33 cellular contexts compared by ENCODE assay signal in the genomic region with DNA sequence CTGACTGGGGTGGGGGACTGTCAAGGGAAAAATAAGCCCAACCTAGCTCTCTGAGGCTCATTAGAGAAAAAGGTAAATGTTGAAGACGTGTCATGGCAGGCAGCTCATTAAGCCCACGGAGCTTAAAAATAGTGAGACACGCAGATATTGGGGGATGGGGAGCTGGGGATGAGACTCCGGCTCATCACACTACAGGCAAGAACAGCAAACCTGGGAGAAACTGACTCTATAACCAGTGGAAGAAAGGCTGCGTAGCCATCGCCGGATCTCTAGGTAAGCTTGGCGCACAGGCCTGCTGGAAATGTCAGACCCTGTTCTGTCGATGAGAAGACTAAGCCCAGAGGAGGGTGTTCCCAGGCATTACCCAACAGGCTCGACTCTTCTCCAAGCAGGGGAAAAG.
"Had no signal": no experiment of that assay in that cellular context is flagged by ENCODE, and none has a peak within 500 bp of the region (broad histone marks: within the 10 kb centered on the region; RNA-seq: fewer than 3 reads in every experiment).

No MANE protein-coding gene starts in this region.

- H3K9ac ChIP-seq: KMS-11 had no signal

- ATAC-seq: activated naive CD4-positive, alpha-beta T cell treated with anti-CD3 and anti-CD28 coated beads, Interleukin-2, amount 50 U/mL, for 72 hours; activated T-cell treated with anti-CD3 and anti-CD28 coated beads, Interleukin-2, amount 50 U/mL, for 4 hours; PC-3; Right ventricle myocardium inferior; SK-N-SH treated with all-trans-retinoic acid at 6 μM for 48 hours; T-cell had no signal

- H3K4me3 Mint-ChIP-seq: activated CD4-positive, alpha-beta memory T cell treated with anti-CD3 and anti-CD28 coated beads for 36 hours; activated naive CD4-positive, alpha-beta T cell treated with anti-CD3 and anti-CD28 coated beads for 36 hours; activated T-cell treated with anti-CD3 and anti-CD28 coated beads, Interleukin-2, amount 50 U/mL, for 4 hours; activated T-helper 1 cell treated with anti-CD3 and anti-CD28 coated beads, Interleukin-12 subunit alpha, Interleukin-12 subunit beta, Interleukin-2, Interleukin-4 antibody, amounts not matched to agents 30 ng/mL and 10 ng/mL and 1 ng/mL, durations not matched to agents 14 hours and 24 hours and 36 hours; T-cell had no signal

- H3K27ac Mint-ChIP-seq: activated CD4-positive, alpha-beta memory T cell treated with anti-CD3 and anti-CD28 coated beads for 36 hours; activated naive CD4-positive, alpha-beta T cell treated with anti-CD3 and anti-CD28 coated beads for 36 hours; activated naive CD4-positive, alpha-beta T cell treated with anti-CD3 and anti-CD28 coated beads, Interleukin-2, amount 50 U/mL, for 72 hours; activated T-helper 1 cell treated with anti-CD3 and anti-CD28 coated beads, Interleukin-12 subunit alpha, Interleukin-12 subunit beta, Interleukin-2, Interleukin-4 antibody, amounts not matched to agents 30 ng/mL and 10 ng/mL and 1 ng/mL, durations not matched to agents 14 hours and 24 hours and 36 hours; T-cell had no signal

- H3K9me3 Mint-ChIP-seq: activated CD4-positive, alpha-beta memory T cell treated with anti-CD3 and anti-CD28 coated beads for 36 hours; activated naive CD4-positive, alpha-beta T cell treated with anti-CD3 and anti-CD28 coated beads for 36 hours; activated naive CD4-positive, alpha-beta T cell treated with anti-CD3 and anti-CD28 coated beads, Interleukin-2, amount 50 U/mL, for 72 hours; activated T-cell treated with anti-CD3 and anti-CD28 coated beads, Interleukin-2, amount 50 U/mL, for 4 hours; activated T-helper 1 cell treated with anti-CD3 and anti-CD28 coated beads, Interleukin-12 subunit alpha, Interleukin-12 subunit beta, Interleukin-2, Interleukin-4 antibody, amounts not matched to agents 30 ng/mL and 10 ng/mL and 1 ng/mL, durations not matched to agents 14 hours and 24 hours and 36 hours; T-cell had no signal

- H3K4me2 ChIP-seq: KMS-11 had no signal

- H3K27ac ChIP-seq: brain microvascular endothelial cell, KMS-11, RWPE1 had no signal

- DNase-seq: activated CD4-positive, alpha-beta memory T cell treated with anti-CD3 and anti-CD28 coated beads for 36 hours; activated CD4-positive, alpha-beta T cell treated with anti-CD3 and anti-CD28 coated beads for 4 hours; activated CD4-positive, alpha-beta T cell treated with anti-CD3 and anti-CD28 coated beads, Interleukin-2, amount 50 U/mL, for 1 hour; activated CD4-positive, CD25-positive, alpha-beta regulatory T cell treated with anti-CD3 and anti-CD28 coated beads, Interleukin-2, amount 50 U/mL, for 72 hours; activated CD8-positive, alpha-beta memory T cell treated with anti-CD3 and anti-CD28 coated beads, Interleukin-2, amount 50 U/mL, for 4 hours; activated gamma-delta T cell treated with Interleukin-2 at 50 U/mL for 16 hours; activated naive CD4-positive, alpha-beta T cell treated with anti-CD3 and anti-CD28 coated beads for 36 hours; activated T-cell treated with anti-CD3 and anti-CD28 coated beads for 4 hours; activated T-cell treated with anti-CD3 and anti-CD28 coated beads, Interleukin-2, amount 50 U/mL, for 4 hours; anterior cingulate cortex; brain microvascular endothelial cell; MM.1S; MV-4-11; NCI-H1092; NCI-H1436 treated with DMSO at 0.1 percent for 48 hours; NCI-H1694 treated with DMSO at 0.1 percent for 48 hours; NCI-H2029; NCI-H345; NCI-H524 treated with DMSO at 0.1 percent for 48 hours; NCI-H748 treated with DMSO at 0.1 percent for 48 hours; NK-92 treated with Interleukin-12 subunit alpha and Interleukin-12 subunit beta, amount 100 ng/mL, for 24 hours; PC-3; SIG-M5; T-cell; T-helper 2 cell; T-helper 9 cell had no signal

- H3K36me3 ChIP-seq: brain microvascular endothelial cell had no signal

- FAIRE-seq: RCC 7860 had no signal

- H3K36me3 Mint-ChIP-seq: activated CD4-positive, alpha-beta memory T cell treated with anti-CD3 and anti-CD28 coated beads for 36 hours; activated naive CD4-positive, alpha-beta T cell treated with anti-CD3 and anti-CD28 coated beads, Interleukin-2, amount 50 U/mL, for 72 hours; T-cell had no signal
